In the genomic region with DNA sequence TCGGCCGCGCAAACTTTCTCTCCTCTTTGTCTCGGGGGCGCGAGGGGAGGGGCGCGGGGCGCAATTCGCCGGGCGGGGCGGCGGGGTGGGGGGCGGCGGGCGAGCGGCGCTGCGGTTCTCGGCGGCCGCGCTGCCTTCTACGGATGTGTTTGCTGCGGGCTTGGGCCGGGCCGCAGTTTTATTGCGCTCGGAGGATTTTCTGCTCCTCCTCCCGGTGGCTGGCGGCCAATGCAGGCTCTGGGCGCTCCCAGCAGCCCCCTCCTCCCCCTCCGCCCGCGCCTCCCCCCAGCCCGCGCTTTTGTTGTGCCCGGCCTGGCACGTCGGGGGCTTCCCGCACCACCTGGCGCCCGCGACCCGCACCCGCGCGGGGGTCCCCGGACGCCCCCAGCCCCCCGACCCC, we compare ENCODE assay signal across 8 cellular contexts. TPM values are rescaled to one million over a fixed set of nuclear protein-coding genes. Genes with fewer than 3 reads are reported as not detected.
DNase-seq lines count a peak whose midpoint lies in the region; ATAC-seq and TF ChIP-seq lines count a peak whose summit lies in the region.

A gene with protein sequence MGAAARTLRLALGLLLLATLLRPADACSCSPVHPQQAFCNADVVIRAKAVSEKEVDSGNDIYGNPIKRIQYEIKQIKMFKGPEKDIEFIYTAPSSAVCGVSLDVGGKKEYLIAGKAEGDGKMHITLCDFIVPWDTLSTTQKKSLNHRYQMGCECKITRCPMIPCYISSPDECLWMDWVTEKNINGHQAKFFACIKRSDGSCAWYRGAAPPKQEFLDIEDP (minus strand): TSS at position 154 of the 400 bp plus-strand sequence. CDS start 299 bp downstream, outside the sequence.

- DNase-seq in G401 (ENCODE audit: low spot score) (peak; percentile 60), NCI-H146 (lab: John Stamatoyannopoulos, UW) (peak; percentile 85), T-helper 9 cell (peak; percentile 51), astrocyte of the spinal cord (ENCODE audit: low read depth, low spot score) (peak; percentile 83), hypothalamus (lab: John Stamatoyannopoulos, UW) (peak; percentile 36 to 93 (median 81)), renal cortical epithelial cell (ENCODE audit: low read depth) (peak; percentile 30), vagina (ENCODE audit: extremely low spot score in 2 of 2) (no peak)

- H3K27me3 ChIP-seq in vagina: no peaks in the 10 kb centered on the region

- in situ Hi-C loops in G401 (cut with HindIII; ENCODE audit: low sequenced_read_pairs) (no loop called here), astrocyte of the spinal cord (cut with HindIII; ENCODE audit: low sequenced_read_pairs) (no loop called here)

- peak within 1 kb of the TSS; percentile 99 for H3K27ac ChIP-seq in vagina

- TF ChIP-seq POLR2A in vagina (IDR thresholded peaks at IDR 0.05): peak in 1 of 2 donors; percentile 55

- intact Hi-C loops in vagina (cut with DNase I): loop anchor here (10.0 kb wide), 1 partner anchor 50 kb away; a partner anchor contains a TSS

- H3K4me3 ChIP-seq in astrocyte of the spinal cord (ENCODE audit: low read depth, low read length) (peak within 1 kb of the TSS; percentile 87), vagina (peak within 1 kb of the TSS; percentile 66 to 81)

- H3K9me3 ChIP-seq in vagina: no peaks in the 10 kb centered on the region

- H3K4me1 ChIP-seq in vagina: peaks cover 57% of the 10 kb centered on the region

- TF ChIP-seq CTCF in astrocyte of the spinal cord (IDR thresholded peaks at IDR 0.05; ENCODE audit: low read depth, low read length): peak; percentile 13
- no peak for TF ChIP-seq CTCF in vagina (IDR thresholded peaks at IDR 0.05)

- ATAC-seq in HG03432 (IDR thresholded peaks at IDR 0.05; ENCODE audit: unreplicated experiment): no peak

- H3K36me3 ChIP-seq in vagina: no peaks in the 10 kb centered on the region

RNA-seq across cellular contexts. Expression of the gene that starts here (rescaled TPM):
- 32.4 and 37.5 TPM in 2 replicates for total RNA-seq in G401 (2014; rRNA removed; shearing (Covaris generic))
- total RNA-seq in renal cortical epithelial cell (16.1 and 42.1 TPM in 2 replicates), vagina (181 TPM)

Comparison
In these comparisons a context has a peak if more than half of its experiments do, and no peak if none do; other contexts are left out.
1. DNase-seq: peak in G401 (single experiment), NCI-H146 (single experiment), T-helper 9 cell (single experiment), astrocyte of the spinal cord (single experiment), hypothalamus (51 of 51) and renal cortical epithelial cell (single experiment); none in vagina (0 of 2).